In genomic region chr22:38992871-38993371, GRCh38 we compare ENCODE assay signal across 1 cellular context.
TF ChIP-seq lines count a peak whose summit lies in the region.

No MANE protein-coding gene starts in this region.

TF ChIP-seq in GM23338, 12 proteins besides CTCF, POLR2A, EP300 and RAD21:
- TF ChIP-seq POLR2AphosphoS5 (IDR thresholded peaks at IDR 0.05; ENCODE audit: low read depth), result peak; percentile 63
